In genomic region chr5:128093368-128093767, GRCh38 we compare ENCODE assay signal across 33 cellular contexts. TPM values are rescaled to one million over a fixed set of nuclear protein-coding genes. Genes with fewer than 3 reads are reported as not detected.
A peak's percentile ranks its signal among the peaks of the same experiment; 100 is the strongest.
DNase-seq lines count a peak whose midpoint lies in the region; ATAC-seq, FAIRE-seq and TF ChIP-seq lines count a peak whose summit lies in the region.
"Had no signal": no experiment of that assay in that cellular context is flagged by ENCODE, and none has a peak within 500 bp of the region (broad histone marks: within the 10 kb centered on the region; RNA-seq: fewer than 3 reads in every experiment).

No MANE protein-coding gene starts in this region.

- H4K20me1 ChIP-seq in PC-3 (ENCODE audit: low read length), result no peaks in the 10 kb centered on the region

- TF ChIP-seq CTCF in A549 (IDR thresholded peaks at IDR 0.05), result no peak
- TF ChIP-seq CTCF in left ventricle myocardium inferior (IDR thresholded peaks at IDR 0.05; ENCODE audit: borderline replicate concordance), result no peak
- no peak for TF ChIP-seq CTCF in PC-3 (conservative IDR thresholded peaks at IDR 0.05; ENCODE audit: low read depth, low read length)

- ATAC-seq in A549, result no peak; a peak in 1 of 6 replicates
- ATAC-seq in memory B cell (ENCODE audit: low read depth), result no peak
- no peak for ATAC-seq in PC-3
- ATAC-seq: gastroesophageal sphincter, HCT116, left lobe of liver, natural killer cell, Panc1, WTC11 had no signal

- intact Hi-C loops in left ventricle myocardium inferior (cut with micrococcal nuclease) (loop anchor here (10.0 kb wide), 1 partner anchor 219 kb away; no protein-coding TSS in a partner anchor), PC-3 (cut with micrococcal nuclease) (no loop called here)

- no peak overlapping the region for H3K4me3 Mint-ChIP-seq in memory B cell
- H3K4me3 Mint-ChIP-seq: activated CD4-positive, alpha-beta T cell treated with anti-CD3 and anti-CD28 coated beads, Interleukin-2, amount 10 ng/mL, durations not matched to agents 7 days and 5 days; natural killer cell; WTC11 had no signal

- no peak for FAIRE-seq in A549 (lab: Jason Lieb, UNC)
- FAIRE-seq: HTR-8/SVneo had no signal

- peaks cover 0 to 4% of the 10 kb centered on the region in 2 donors for H3K36me3 ChIP-seq in duodenal mucosa (ENCODE audit: control insufficient read depth in 1 of 2, insufficient read depth in 2 of 2, low read length in 2 of 2)
- H3K36me3 ChIP-seq in left ventricle myocardium inferior, result peaks cover 9% of the 10 kb centered on the region
- H3K36me3 ChIP-seq in PC-3 (ENCODE audit: low read depth, low read length), result peaks cover 15% of the 10 kb centered on the region
- H3K36me3 ChIP-seq: adrenal gland, BE2C, gastroesophageal sphincter, upper lobe of left lung had no signal

- no peak for TF ChIP-seq POLR2A in A549 (IDR thresholded peaks at IDR 0.05; ENCODE audit: low read length)

- peaks cover 7% of the 10 kb centered on the region for H3K9me3 Mint-ChIP-seq in memory B cell

- H3K4me1 Mint-ChIP-seq in memory B cell, result peaks cover 21% of the 10 kb centered on the region

- H3K27me3 ChIP-seq in duodenal mucosa (ENCODE audit: control insufficient read depth in 1 of 2, insufficient read depth in 2 of 2, low read length in 2 of 2) (no peaks in the 10 kb centered on the region), left ventricle myocardium inferior (ENCODE audit: low read depth) (no peaks in the 10 kb centered on the region), PC-3 (ENCODE audit: low read length) (no peaks in the 10 kb centered on the region)
- H3K27me3 ChIP-seq: adrenal gland, BE2C, gastroesophageal sphincter, stomach, upper lobe of left lung had no signal

- POLR2A ChIA-PET in A549 (lab: Yijun Ruan, JAX) (no interaction called here), PC-3 (lab: Charles Lee; ENCODE audit: unreplicated experiment) (no interaction called here)

- no peaks in the 10 kb centered on the region for H3K9me2 ChIP-seq in PC-3 (replicated peaks; ENCODE audit: low read length)

- H3K4me2 ChIP-seq in A549 (no peak overlapping the region), PC-3 (ENCODE audit: low read length) (no peak overlapping the region)

- H2AFZ ChIP-seq in PC-3 (ENCODE audit: low read length), result no peak overlapping the region

- no peaks in the 10 kb centered on the region for H3K4me1 ChIP-seq in A549
- H3K4me1 ChIP-seq in duodenal mucosa (ENCODE audit: control insufficient read depth in 1 of 2, insufficient read depth in 2 of 2, low read length in 2 of 2), result peaks cover 20 to 29% of the 10 kb centered on the region in 2 donors
- H3K4me1 ChIP-seq in left ventricle myocardium inferior, result peaks cover 37% of the 10 kb centered on the region
- no peaks in the 10 kb centered on the region for H3K4me1 ChIP-seq in PC-3 (ENCODE audit: insufficient read depth, low read length)
- H3K4me1 ChIP-seq: adrenal gland, BE2C, upper lobe of left lung had no signal

- H3K27ac Mint-ChIP-seq in memory B cell, result peak overlapping the region; percentile 5
- H3K27ac Mint-ChIP-seq: activated CD4-positive, alpha-beta T cell treated with anti-CD3 and anti-CD28 coated beads, Interleukin-2, amount 10 ng/mL, durations not matched to agents 7 days and 5 days; WTC11 had no signal

- H3K36me3 Mint-ChIP-seq in memory B cell, result peaks cover 30% of the 10 kb centered on the region

- H3K9me3 ChIP-seq in A549, result peaks cover 21% of the 10 kb centered on the region
- peaks cover 6 to 16% of the 10 kb centered on the region in 2 donors for H3K9me3 ChIP-seq in duodenal mucosa (ENCODE audit: control insufficient read depth in 1 of 2, low read length in 2 of 2)
- H3K9me3 ChIP-seq in left ventricle myocardium inferior (replicated peaks), result peaks cover 27% of the 10 kb centered on the region
- H3K9me3 ChIP-seq in PC-3 (ENCODE audit: low read length), result peaks cover 10% of the 10 kb centered on the region
- H3K9me3 ChIP-seq: BE2C had no signal

- no peak for TF ChIP-seq EP300 in A549 (IDR thresholded peaks at IDR 0.05)

- H3K9ac ChIP-seq in duodenal mucosa (ENCODE audit: low read depth in 1 of 2, low read length in 2 of 2), result peak overlapping the region in 1 of 2 donors; percentile 32
- no peak overlapping the region for H3K9ac ChIP-seq in PC-3 (ENCODE audit: low read length)

- H3K27ac ChIP-seq in A549, result no peak overlapping the region
- no peak overlapping the region for H3K27ac ChIP-seq in duodenal mucosa (ENCODE audit: low read depth, low read length)
- H3K27ac ChIP-seq in left ventricle myocardium inferior (replicated peaks), result no peak overlapping the region
- no peak overlapping the region for H3K27ac ChIP-seq in PC-3 (ENCODE audit: low read length)
- H3K27ac ChIP-seq: adrenal gland, skin epidermis, upper lobe of left lung had no signal

- BruUV-seq in PC-3 (replicated peaks; lab: Mats Ljungman, UMichigan), result no TSS peak

- H3K27me3 Mint-ChIP-seq in memory B cell, result no peaks in the 10 kb centered on the region
- H3K27me3 Mint-ChIP-seq: activated CD4-positive, alpha-beta T cell treated with anti-CD3 and anti-CD28 coated beads, Interleukin-2, amount 10 ng/mL, durations not matched to agents 7 days and 5 days; CD8-positive, alpha-beta memory T cell had no signal

- CTCF ChIA-PET in A549 (lab: Yijun Ruan, JAX) (interaction anchor here (1.0 to 2.0 kb wide), 2 partner anchors 10 to 47 kb away, joined by 3 to 15 read pairs; partner anchors contain the start of gene SLC12A2), PC-3 (lab: Charles Lee) (interaction anchor here (0.7 kb wide), 1 partner anchor 365 kb away, joined by 3 read pairs; no protein-coding TSS in a partner anchor)

- 90% methylated on average over 4 of the region's 4 CpGs for WGBS in A549 (ENCODE audit: missing lambda C conversion rate)

- TF ChIP-seq RAD21 in A549 (conservative IDR thresholded peaks at IDR 0.05 in 1 of 2, IDR thresholded peaks at IDR 0.05 in 1 of 2), result no peak

- peaks cover 39% of the 10 kb centered on the region for H3K79me2 ChIP-seq in PC-3 (ENCODE audit: low read length)

- H3K4me3 ChIP-seq in A549 (no peak overlapping the region), duodenal mucosa (ENCODE audit: low read depth in 1 of 2, low read length in 2 of 2) (peak overlapping the region; percentile 29 to 32), left ventricle myocardium inferior (no peak overlapping the region), PC-3 (ENCODE audit: low read length) (no peak overlapping the region)
- H3K4me3 ChIP-seq: adrenal gland, gastroesophageal sphincter, skin epidermis, stomach, upper lobe of left lung had no signal

- no peaks in the 10 kb centered on the region for H3F3A ChIP-seq in PC-3 (ENCODE audit: low read length, unreplicated experiment)

- no peak for DNase-seq in A549 (ENCODE audit: low read depth in 1 of 2, low spot score in 1 of 2)
- peak; percentile 35 for DNase-seq in LHCN-M2 (ENCODE audit: low read depth)
- DNase-seq in memory B cell (ENCODE audit: low spot score in 2 of 2), result no peak
- DNase-seq in NCI-H345 treated with DMSO at 0.1 percent for 48 hours (lab: John Stamatoyannopoulos, UW; ENCODE audit: unreplicated experiment), result no peak
- DNase-seq in DMS 273 (lab: John Stamatoyannopoulos, UW; ENCODE audit: unreplicated experiment), result no peak
- no peak for DNase-seq in left ventricle myocardium inferior
- no peak for DNase-seq in PC-3
- DNase-seq: activated CD4-positive, alpha-beta T cell treated with anti-CD3 and anti-CD28 coated beads, Interleukin-2, amount 10 ng/mL, durations not matched to agents 7 days and 5 days; activated naive CD4-positive, alpha-beta T cell; activated T-cell treated with anti-CD3 and anti-CD28 coated beads, Interleukin-2, amount 50 U/mL, for 48 hours; adrenal gland; BE2C; CD8-positive, alpha-beta memory T cell; DMS53; effector CD8-positive, alpha-beta T cell; hippocampal formation; KG1; natural killer cell; NCI-H1694; NCI-H524 treated with DMSO at 0.1 percent for 48 hours; NK-92 treated with Interleukin-12 subunit alpha and Interleukin-12 subunit beta, amount 100 ng/mL, for 24 hours; retina; SHP77 treated with DMSO at 0.1 percent for 48 hours; stomach; upper lobe of left lung had no signal

TF ChIP-seq in A549, 52 proteins besides CTCF, POLR2A, EP300 and RAD21:
- no peak for TF ChIP-seq RNF2 (IDR thresholded peaks at IDR 0.05; ENCODE audit: borderline replicate concordance, low read depth)
- no peak for TF ChIP-seq NR3C1 (IDR thresholded peaks at IDR 0.05)
- no peak for TF ChIP-seq FOSL2 (IDR thresholded peaks at IDR 0.05)
- peak; percentile 62; the same call in 1 of the 2 replicates for TF ChIP-seq FOSL2 (CRISPR knock-in tag; IDR thresholded peaks at IDR 0.05)

RNA-seq across cellular contexts. Expression of gene SLC12A2, which starts 9.8 kb away (rescaled TPM):
- polyA plus RNA-seq in A549 (2011; rRNA removed) (90.9 and 99.9 TPM in 2 replicates), A549 (2017; fragmentation: RNase III; extraction: RNeasy Plus Mini Kit Qiagen cat#74134 plus additional on column Dnase treatment) (15.0 to 19.6 TPM (median 17.1 TPM) in 3 replicates)
- polyA plus RNA-seq in A549 (2012; cell fraction: cytosol; rRNA removed), result 7.4 and 9.0 TPM in 2 replicates
- polyA plus RNA-seq in A549 (2012; cell fraction: nucleus; rRNA removed), result 9.0 and 11.1 TPM in 2 replicates
- polyA minus RNA-seq in A549 (2011; rRNA and poly(A)+ RNA removed), result 130 and 147 TPM in 2 replicates
- total RNA-seq in LHCN-M2 (2014; rRNA removed) (32.9 and 40.8 TPM in 2 replicates), left ventricle myocardium inferior (11.5 TPM), PC-3 (2014; rRNA removed) (33.9 and 42.3 TPM in 2 replicates)
- polyA plus RNA-seq in LHCN-M2 (2012), result 5.4 TPM

Comparison
In these comparisons a context has a peak if more than half of its experiments do, and no peak if none do; other contexts are left out.
1. H3K4me3 ChIP-seq: peak in duodenal mucosa (2 of 2); none in A549 (single experiment), left ventricle myocardium inferior (single experiment) and PC-3 (single experiment).